ENCODE assay signal across 21 cellular contexts in genomic region chr5:124621279-124621678, GRCh38.
"Had no signal": no experiment of that assay in that cellular context is flagged by ENCODE, and none has a peak within 500 bp of the region (broad histone marks: within the 10 kb centered on the region; RNA-seq: fewer than 3 reads in every experiment).

No MANE protein-coding gene starts in this region.

- H3K4me1 ChIP-seq: colonic mucosa, heart left ventricle, right atrium auricular region, sigmoid colon, stomach, thyroid gland, upper lobe of left lung, uterus had no signal

- ATAC-seq: heart left ventricle; left lobe of liver; mucosa of descending colon; naive thymus-derived CD8-positive, alpha-beta T cell had no signal

- H3K36me3 ChIP-seq: colonic mucosa, heart left ventricle, ovary, right atrium auricular region, sigmoid colon, stomach, thyroid gland, upper lobe of left lung, uterus had no signal

- DNase-seq: colonic mucosa; effector CD8-positive, alpha-beta T cell; heart left ventricle; hippocampal formation; kidney glomerular epithelial cell; mammary epithelial cell; mucosa of descending colon; naive thymus-derived CD8-positive, alpha-beta T cell; nucleus accumbens; ovary; sigmoid colon; stimulated activated CD4-positive, alpha-beta T cell treated with anti-CD3 and anti-CD28 coated beads, Interleukin-2, amount 100 ng/mL, for 24 hours; stimulated activated CD4-positive, alpha-beta T cell treated with anti-CD3 and anti-CD28 coated beads, Interleukin-4, amount 100 ng/mL, for 4 hours; stimulated activated naive CD4-positive, alpha-beta T cell; stomach; thyroid gland; upper lobe of left lung; uterus had no signal

- H3K27me3 ChIP-seq: colonic mucosa, heart left ventricle, ovary, right atrium auricular region, sigmoid colon, stomach, thyroid gland, upper lobe of left lung, uterus had no signal

- H3K4me3 ChIP-seq: colonic mucosa, heart left ventricle, mucosa of descending colon, ovary, right atrium auricular region, sigmoid colon, skin epidermis, stomach, thyroid gland, upper lobe of left lung, uterus had no signal

- H3K9me3 ChIP-seq: colonic mucosa, heart left ventricle, mucosa of descending colon, ovary, right atrium auricular region, sigmoid colon, stomach, thyroid gland, upper lobe of left lung, uterus had no signal

- H3K27ac ChIP-seq: colonic mucosa, heart left ventricle, ovary, right atrium auricular region, sigmoid colon, skin epidermis, stomach, thyroid gland, upper lobe of left lung, uterus had no signal
